Comparison of ENCODE assay signal across 10 cellular contexts in the genomic region with DNA sequence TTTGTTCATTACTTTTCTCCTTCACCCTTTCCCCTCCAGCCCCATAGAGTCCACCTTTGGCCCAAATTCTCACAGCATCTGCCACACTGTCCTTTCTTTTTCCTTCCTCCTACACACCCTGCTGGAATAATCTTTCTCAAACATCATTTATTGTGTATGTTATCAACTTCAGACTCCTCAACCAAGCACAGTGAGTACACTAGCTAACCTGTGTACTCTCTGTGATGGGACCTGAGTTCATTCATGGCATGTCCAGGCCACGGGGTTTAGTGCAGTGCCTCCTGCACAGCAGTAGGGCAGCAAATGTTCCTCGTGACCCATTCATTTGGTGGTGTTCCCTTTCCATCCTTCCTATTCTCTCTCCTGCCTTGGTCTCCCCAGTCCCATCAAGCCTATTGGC. TPM values are rescaled to one million over a fixed set of nuclear protein-coding genes. Genes with fewer than 3 reads are reported as not detected.
DNase-seq lines count a peak whose midpoint lies in the region; ATAC-seq, FAIRE-seq and TF ChIP-seq lines count a peak whose summit lies in the region.
"Had no signal": no experiment of that assay in that cellular context is flagged by ENCODE, and none has a peak within 500 bp of the region (broad histone marks: within the 10 kb centered on the region; RNA-seq: fewer than 3 reads in every experiment).

No MANE protein-coding gene starts in this region.

- no peak for FAIRE-seq in GM12892 (lab: Jason Lieb, UNC)

- peaks cover 78% of the 10 kb centered on the region for H3K4me1 ChIP-seq in OCI-LY1 (ENCODE audit: insufficient read depth, low read length, severe bottlenecking)
- H3K4me1 ChIP-seq in neural progenitor cell = peaks cover 68% of the 10 kb centered on the region
- peaks cover 5 to 7% of the 10 kb centered on the region in 2 donors for H3K4me1 ChIP-seq in aorta (ENCODE audit: control insufficient read depth in 1 of 2, insufficient read depth in 2 of 2, low read length in 2 of 2)

- H3K4me2 ChIP-seq in OCI-LY1 (ENCODE audit: low read length) (peak overlapping the region; percentile 68; the same call in 1 of the 2 replicates), neural progenitor cell (no peak overlapping the region)

- H3K27me3 ChIP-seq in OCI-LY1 (ENCODE audit: insufficient read depth, low read length) (no peaks in the 10 kb centered on the region), neural progenitor cell (peaks cover 11% of the 10 kb centered on the region), aorta (ENCODE audit: control insufficient read depth in 1 of 2, insufficient read depth in 2 of 2, low read length in 1 of 2) (no peaks in the 10 kb centered on the region)

- H4K20me1 ChIP-seq in OCI-LY1 (ENCODE audit: insufficient read depth, low read length) = no peaks in the 10 kb centered on the region
- H4K20me1 ChIP-seq in neural progenitor cell (ENCODE audit: low read depth) = no peaks in the 10 kb centered on the region

- H3K27me3 Mint-ChIP-seq in neural progenitor cell (ENCODE audit: insufficient read depth, low read depth) = peaks cover 6% of the 10 kb centered on the region

- no peaks in the 10 kb centered on the region for H3K36me3 Mint-ChIP-seq in neural progenitor cell

- H3K9me3 Mint-ChIP-seq in neural progenitor cell = no peaks in the 10 kb centered on the region

- peak overlapping the region; percentile 100 for H3K27ac ChIP-seq in 22Rv1
- peak overlapping the region; percentile 97 for H3K27ac ChIP-seq in OCI-LY1 (ENCODE audit: low read depth, low read length, poor library complexity, severe bottlenecking)
- peak overlapping the region; percentile 100 for H3K27ac ChIP-seq in coronary artery
- H3K27ac ChIP-seq in neural progenitor cell = no peak overlapping the region
- H3K27ac ChIP-seq in aorta (ENCODE audit: low read depth in 1 of 2, low read length in 2 of 2) = peak overlapping the region in 1 of 2 donors; percentile 29

- no peak for TF ChIP-seq CTCF in 22Rv1 (IDR thresholded peaks at IDR 0.05)
- no peak for TF ChIP-seq CTCF in OCI-LY1 (IDR thresholded peaks at IDR 0.05; ENCODE audit: low read length)
- TF ChIP-seq CTCF in coronary artery (IDR thresholded peaks at IDR 0.05) = no peak
- TF ChIP-seq CTCF in neural progenitor cell (IDR thresholded peaks at IDR 0.05) = no peak

- no peak overlapping the region for H3K4me3 ChIP-seq in OCI-LY1 (ENCODE audit: low read depth, low read length, poor library complexity, severe bottlenecking)
- no peak overlapping the region for H3K4me3 ChIP-seq in coronary artery
- H3K4me3 ChIP-seq in neural progenitor cell = no peak overlapping the region
- H3K4me3 ChIP-seq in aorta (ENCODE audit: low read length in 2 of 2) = no peak overlapping the region

- DNase-seq in coronary artery (ENCODE audit: low spot score) = no peak
- no peak for DNase-seq in neural progenitor cell (ENCODE audit: low spot score)
- DNase-seq in aorta = no peak
- DNase-seq in GM12892 (ENCODE audit: insufficient read length) = no peak
- DNase-seq: retina, trophoblast cell had no signal

- peak overlapping the region; percentile 24 for H3K4me3 Mint-ChIP-seq in neural progenitor cell

- H2AFZ ChIP-seq in OCI-LY1 (ENCODE audit: low read length) = no peak overlapping the region
- no peak overlapping the region for H2AFZ ChIP-seq in neural progenitor cell (replicated peaks)

- H3F3A ChIP-seq in OCI-LY1 (ENCODE audit: insufficient read depth, low read length) = peaks cover 9% of the 10 kb centered on the region; the same call in 1 of the 2 replicates
- H3F3A ChIP-seq in neural progenitor cell (ENCODE audit: low read depth) = peaks cover 77% of the 10 kb centered on the region

- TF ChIP-seq POLR2A in GM12892 (IDR thresholded peaks at IDR 0.05; ENCODE audit: low read depth, low read length) = no peak

- H3K4me1 Mint-ChIP-seq in neural progenitor cell = peaks cover 75% of the 10 kb centered on the region

- H3K9me3 ChIP-seq in OCI-LY1 (ENCODE audit: low read length) (no peaks in the 10 kb centered on the region), neural progenitor cell (ENCODE audit: low read depth) (no peaks in the 10 kb centered on the region), aorta (ENCODE audit: control insufficient read depth, low read length) (no peaks in the 10 kb centered on the region)

- H3K9me2 ChIP-seq in OCI-LY1 (ENCODE audit: low read depth, low read length) = no peaks in the 10 kb centered on the region

- no peaks in the 10 kb centered on the region for H3K36me3 ChIP-seq in OCI-LY1 (ENCODE audit: insufficient read depth, low read length)
- H3K36me3 ChIP-seq in neural progenitor cell = no peaks in the 10 kb centered on the region
- no peaks in the 10 kb centered on the region for H3K36me3 ChIP-seq in aorta (ENCODE audit: control insufficient read depth in 1 of 2, insufficient read depth in 2 of 2, low read length in 1 of 2)

- WGBS in aorta, 2 donors = 66 to 70% methylated on average over 2 of the region's 2 CpGs

- H3K27ac Mint-ChIP-seq in neural progenitor cell = no peak overlapping the region

- intact Hi-C loops in aorta (cut with DNase I) = loop anchor here (2.0 to 5.0 kb wide), 3 partner anchors 41 to 127 kb away; a partner anchor contains a TSS

- H3K79me2 ChIP-seq in OCI-LY1 (ENCODE audit: insufficient read depth, low read length) (no peaks in the 10 kb centered on the region), neural progenitor cell (ENCODE audit: low read depth) (no peaks in the 10 kb centered on the region)

- ATAC-seq in HG02759 (IDR thresholded peaks at IDR 0.05; ENCODE audit: unreplicated experiment) (no peak), HG02571 (IDR thresholded peaks at IDR 0.05; ENCODE audit: unreplicated experiment) (no peak), aorta (ENCODE audit: low FRiP score) (no peak)

- peak overlapping the region; percentile 61 for H3K9ac ChIP-seq in OCI-LY1 (ENCODE audit: low read length)
- H3K9ac ChIP-seq in neural progenitor cell = no peak overlapping the region

RNA-seq across cellular contexts. Expression of a gene that starts 7.1 kb away (rescaled TPM):
- total RNA-seq in neural progenitor cell (ENCODE audit: low replicate concordance) (1.0 and 1.9 TPM in 2 replicates), aorta (1 to 10 TPM in 1 of 2 donors, under 1 TPM in 1; 0.52 to 1.4 TPM)
- polyA plus RNA-seq in aorta = 1 to 10 TPM in 1 of 2 donors, under 1 TPM in 1; 0.25 to 6.4 TPM
- 0.30 TPM for polyA plus RNA-seq in GM12892 (2012; ENCODE audit: missing spikeins)

RNA-seq across cellular contexts. Expression of a gene that starts 41.0 kb away (rescaled TPM):
- total RNA-seq in neural progenitor cell (ENCODE audit: low replicate concordance) (19.8 and 20.9 TPM in 2 replicates), aorta (10 to 100 TPM; 25.1 to 96.1 TPM)
- polyA plus RNA-seq in aorta = 100 to 1,000 TPM in 1 of 2 donors, 10 to 100 TPM in 1; 79.2 to 102 TPM
- 34.9 TPM for polyA plus RNA-seq in GM12892 (2012; ENCODE audit: missing spikeins)

RNA-seq across cellular contexts. Expression of a gene that starts 46.7 kb away (rescaled TPM):
- total RNA-seq in neural progenitor cell (ENCODE audit: low replicate concordance) (1.4 TPM in 1 of 2 replicates, not detected in the other), aorta (not detected)
- polyA plus RNA-seq in aorta = not detected
- not detected for polyA plus RNA-seq in GM12892 (2012; ENCODE audit: missing spikeins)

RNA-seq across cellular contexts. Expression of a gene that starts 51.1 kb away (rescaled TPM):
- total RNA-seq in neural progenitor cell (ENCODE audit: low replicate concordance) (not detected in 2 replicates), aorta (not detected)
- polyA plus RNA-seq in aorta = not detected
- polyA plus RNA-seq in GM12892 (2012; ENCODE audit: missing spikeins) = not detected
